Comparison of ENCODE assay signal across 10 cellular contexts in the genomic region with DNA sequence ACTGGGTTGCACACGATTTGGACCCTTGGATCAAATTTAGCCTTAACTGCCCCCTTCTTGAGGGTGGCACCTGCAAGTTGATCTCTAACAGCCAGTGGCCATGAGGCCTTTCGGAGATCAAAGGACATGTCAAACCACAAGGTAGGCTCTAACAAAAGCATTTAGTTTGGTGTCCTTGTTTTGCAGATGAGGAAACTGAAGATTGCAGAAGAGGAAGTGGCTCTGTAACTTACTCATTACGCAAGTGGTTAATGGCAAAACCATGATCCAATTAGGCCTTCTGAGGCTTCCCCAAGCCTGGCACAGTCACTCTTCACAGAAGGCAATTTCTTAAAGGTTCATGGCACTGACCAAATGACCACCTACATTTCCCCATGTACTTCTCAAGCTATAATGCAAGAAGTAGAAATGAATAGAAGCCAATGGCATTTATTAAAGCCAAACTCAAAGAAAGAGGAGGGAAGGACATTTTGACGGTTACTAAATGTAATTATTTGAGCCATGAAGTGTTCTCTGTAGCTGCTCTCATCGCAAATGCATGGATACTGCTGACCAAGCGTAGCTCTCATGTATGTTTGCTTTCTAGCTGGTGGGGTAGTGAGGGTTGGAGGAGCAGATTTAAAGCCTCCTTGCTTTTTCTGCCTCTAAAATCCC. TPM values are rescaled to one million over a fixed set of nuclear protein-coding genes. Genes with fewer than 3 reads are reported as not detected.
A peak's percentile ranks its signal among the peaks of the same experiment; 100 is the strongest.
DNase-seq lines count a peak whose midpoint lies in the region; ATAC-seq and TF ChIP-seq lines count a peak whose summit lies in the region.
"Had no signal": no experiment of that assay in that cellular context is flagged by ENCODE, and none has a peak within 500 bp of the region (broad histone marks: within the 10 kb centered on the region; RNA-seq: fewer than 3 reads in every experiment).

No MANE protein-coding gene starts in this region.

- H3K4me1 ChIP-seq in lower lobe of right lung (no peaks in the 10 kb centered on the region), vagina (no peaks in the 10 kb centered on the region)
- H3K4me1 ChIP-seq in CD4-positive, alpha-beta memory T cell (ENCODE audit: insufficient read depth, low read length): no peaks in the 10 kb centered on the region

- H3K27ac ChIP-seq in lower lobe of right lung (no peak overlapping the region), coronary artery (no peak overlapping the region), vagina (no peak overlapping the region)
- no peak overlapping the region for H3K27ac ChIP-seq in CD4-positive, alpha-beta memory T cell (ENCODE audit: low read depth, low read length)

- no peak for TF ChIP-seq CTCF in lower lobe of right lung (IDR thresholded peaks at IDR 0.05)
- no peak for TF ChIP-seq CTCF in coronary artery (IDR thresholded peaks at IDR 0.05)
- no peak for TF ChIP-seq CTCF in vagina (IDR thresholded peaks at IDR 0.05)

- H3K4me3 ChIP-seq in lower lobe of right lung (no peak overlapping the region), coronary artery (no peak overlapping the region), vagina (no peak overlapping the region)
- no peak overlapping the region for H3K4me3 ChIP-seq in CD4-positive, alpha-beta memory T cell (ENCODE audit: low read length in 2 of 2)

- H3K4me1 Mint-ChIP-seq in CD4-positive, alpha-beta memory T cell: peaks cover 0 to 10% (median 4%) of the 10 kb centered on the region in 4 donors

- CTCF ChIA-PET in CD4-positive, alpha-beta memory T cell (lab: Charles Lee; ENCODE audit: partially characterized antibody): no interaction called here

- no peaks in the 10 kb centered on the region for H3K36me3 ChIP-seq in lower lobe of right lung
- H3K36me3 ChIP-seq in CD4-positive, alpha-beta memory T cell (ENCODE audit: insufficient read depth, low read length): no peaks in the 10 kb centered on the region
- no peaks in the 10 kb centered on the region for H3K36me3 ChIP-seq in vagina

- ATAC-seq in GM18868 (IDR thresholded peaks at IDR 0.05; ENCODE audit: unreplicated experiment) (peak; percentile 95), GM21786 (IDR thresholded peaks at IDR 0.05; ENCODE audit: unreplicated experiment) (peak; percentile 82), lower lobe of right lung (peak; percentile 57 to 74)

- peaks cover 0 to 3% (median 0%) of the 10 kb centered on the region in 8 donors for H3K9me3 Mint-ChIP-seq in CD4-positive, alpha-beta memory T cell
- H3K9me3 Mint-ChIP-seq: central memory CD8-positive, alpha-beta T cell had no signal

- no peaks in the 10 kb centered on the region for H3K27me3 ChIP-seq in lower lobe of right lung (ENCODE audit: low read depth)
- no peaks in the 10 kb centered on the region for H3K27me3 ChIP-seq in CD4-positive, alpha-beta memory T cell (ENCODE audit: insufficient read depth, low read length)
- no peaks in the 10 kb centered on the region for H3K27me3 ChIP-seq in vagina

- DNase-seq in KBM-7 (peak; percentile 73), lower lobe of right lung (no peak), coronary artery (ENCODE audit: low spot score) (no peak), vagina (ENCODE audit: extremely low spot score in 2 of 2) (no peak)
- DNase-seq in stimulated activated CD4-positive, alpha-beta T cell treated with anti-CD3 and anti-CD28 coated beads, Interleukin-4, amount 100 ng/mL, for 4 hours: no peak
- DNase-seq in CD4-positive, alpha-beta memory T cell: no peak
- DNase-seq: NCI-H2081 had no signal

- no peaks in the 10 kb centered on the region for H3K27me3 Mint-ChIP-seq in CD4-positive, alpha-beta memory T cell

- H3K4me3 Mint-ChIP-seq in CD4-positive, alpha-beta memory T cell: no peak overlapping the region
- H3K4me3 Mint-ChIP-seq: central memory CD8-positive, alpha-beta T cell had no signal

- H3K36me3 Mint-ChIP-seq in CD4-positive, alpha-beta memory T cell: no peaks in the 10 kb centered on the region

- in situ Hi-C loops in KBM-7 (cut with MboI; ENCODE audit: low pct_unique_long_range_greater_than_20kb, low sequenced_read_pairs): no loop called here

- POLR2A ChIA-PET in CD4-positive, alpha-beta memory T cell (lab: Charles Lee; ENCODE audit: partially characterized antibody): no interaction called here

- no peak overlapping the region for H3K27ac Mint-ChIP-seq in CD4-positive, alpha-beta memory T cell

- intact Hi-C loops in lower lobe of right lung (cut with DNase I) (no loop called here), vagina (cut with DNase I) (no loop called here)
- intact Hi-C loops in CD4-positive, alpha-beta memory T cell (cut with micrococcal nuclease): no loop called here

- TF ChIP-seq POLR2A in vagina (IDR thresholded peaks at IDR 0.05): no peak

- H3K9me3 ChIP-seq in lower lobe of right lung: no peaks in the 10 kb centered on the region
- H3K9me3 ChIP-seq in CD4-positive, alpha-beta memory T cell (ENCODE audit: control insufficient read depth in 1 of 2, low read length in 2 of 2): no peaks in the 10 kb centered on the region
- no peaks in the 10 kb centered on the region for H3K9me3 ChIP-seq in vagina

RNA-seq across cellular contexts. Expression of gene ABCC12, which starts 32.8 kb away (rescaled TPM):
- total RNA-seq in lower lobe of right lung (not detected), vagina (not detected)
- total RNA-seq in CD4-positive, alpha-beta memory T cell: not detected
- not detected for polyA plus RNA-seq in CD4-positive, alpha-beta memory T cell

RNA-seq across cellular contexts. Expression of gene LONP2, which starts 55.5 kb away (rescaled TPM):
- 61.0 TPM for total RNA-seq in lower lobe of right lung
- total RNA-seq in CD4-positive, alpha-beta memory T cell: 100 to 1,000 TPM in 1 of 2 experiments, 10 to 100 TPM in 1; 96.2 to 101 TPM
- polyA plus RNA-seq in CD4-positive, alpha-beta memory T cell: 10 to 100 TPM; 33.4 to 43.6 TPM
- 40.3 TPM for total RNA-seq in vagina

RNA-seq across cellular contexts. Expression of gene ABCC11, which starts 58.8 kb away (rescaled TPM):
- total RNA-seq in lower lobe of right lung (not detected), vagina (not detected)
- total RNA-seq in CD4-positive, alpha-beta memory T cell: not detected
- polyA plus RNA-seq in CD4-positive, alpha-beta memory T cell: under 1 TPM; 0.07 to 0.09 TPM
